ENCODE assay signal across 24 cellular contexts in genomic region chr5:99771296-99771695, GRCh38.
DNase-seq lines count a peak whose midpoint lies in the region; ATAC-seq, FAIRE-seq and TF ChIP-seq lines count a peak whose summit lies in the region.
"Had no signal": no experiment of that assay in that cellular context is flagged by ENCODE, and none has a peak within 500 bp of the region (broad histone marks: within the 10 kb centered on the region; RNA-seq: fewer than 3 reads in every experiment).

No MANE protein-coding gene starts in this region.

- intact Hi-C loops in uterus (cut with DNase I; ENCODE audit: low total_unique reads), result no loop called here

- H3K4me1 ChIP-seq in keratinocyte (ENCODE audit: control insufficient read depth, extremely low read depth, insufficient read depth, low read length) (peaks cover 9% of the 10 kb centered on the region), uterus (no peaks in the 10 kb centered on the region)

- no peak for ATAC-seq in GM21515 (IDR thresholded peaks at IDR 0.05; ENCODE audit: unreplicated experiment)
- ATAC-seq: CD8-positive, alpha-beta T cell; HCT116; Right ventricle myocardium inferior; SK-N-SH treated with all-trans-retinoic acid at 6 μM for 48 hours had no signal

- H4K20me1 ChIP-seq in keratinocyte (ENCODE audit: control insufficient read depth, extremely low read depth, insufficient read depth, low read length), result no peaks in the 10 kb centered on the region

- dilution Hi-C loops in keratinocyte (cut with MboI; ENCODE audit: extremely low pct_ligation_motif_present, low sequenced_read_pairs), result no loop called here

- FAIRE-seq in keratinocyte (lab: Jason Lieb, UNC) (no peak), D721Med (lab: Jason Lieb, UNC) (no peak)
- FAIRE-seq: GM12891, GM19239 had no signal

- H3K4me3 ChIP-seq in epithelial cell of esophagus (ENCODE audit: low read length), result no peak overlapping the region
- H3K4me3 ChIP-seq in keratinocyte (ENCODE audit: control insufficient read depth in 2 of 3, extremely low read depth in 1 of 3, insufficient read depth in 2 of 3, low read depth in 1 of 3, low read length in 3 of 3), result no peak overlapping the region
- H3K4me3 ChIP-seq in uterus, result no peak overlapping the region
- H3K4me3 ChIP-seq: SJCRH30 had no signal

- H3K9me3 ChIP-seq in keratinocyte (ENCODE audit: control insufficient read depth, low read depth, low read length), result no peaks in the 10 kb centered on the region
- no peaks in the 10 kb centered on the region for H3K9me3 ChIP-seq in uterus
- H3K9me3 ChIP-seq: SJCRH30 had no signal

- H3K4me2 ChIP-seq in keratinocyte (ENCODE audit: control insufficient read depth, extremely low read depth, insufficient read depth, low read depth, low read length), result peak overlapping the region; percentile 40

- TF ChIP-seq CTCF in epithelial cell of esophagus (IDR thresholded peaks at IDR 0.05; ENCODE audit: insufficient read depth, low read depth, low read length, missing control alignments), result no peak
- TF ChIP-seq CTCF in keratinocyte (optimal IDR thresholded peaks at IDR 0.05 in 1 of 3, IDR thresholded peaks at IDR 0.05 in 1 of 3, conservative IDR thresholded peaks at IDR 0.05 in 1 of 3; ENCODE audit: extremely low read depth in 1 of 3, insufficient read depth in 2 of 3, low read length in 3 of 3), result no peak
- TF ChIP-seq CTCF in D721Med (IDR thresholded peaks at IDR 0.05; ENCODE audit: insufficient read depth, missing control alignments), result no peak
- TF ChIP-seq CTCF in uterus (IDR thresholded peaks at IDR 0.05), result no peak

- no peaks in the 10 kb centered on the region for H3K36me3 ChIP-seq in keratinocyte (ENCODE audit: control insufficient read depth in 2 of 2, extremely low read depth in 1 of 2, insufficient read depth in 2 of 2, low read length in 2 of 2)
- no peaks in the 10 kb centered on the region for H3K36me3 ChIP-seq in uterus
- H3K36me3 ChIP-seq: SJCRH30 had no signal

- H3K9me1 ChIP-seq in keratinocyte (ENCODE audit: control insufficient read depth, extremely low read depth, insufficient read depth, low read length), result no peaks in the 10 kb centered on the region

- DNase-seq in astrocyte of the hippocampus (ENCODE audit: low read depth, low spot score) (peak; percentile 24), epithelial cell of esophagus (ENCODE audit: low read depth) (peak; percentile 36), keratinocyte (ENCODE audit: low read depth, low spot score) (peak; percentile 9), D721Med (ENCODE audit: insufficient read length, low spot score) (no peak), uterus (no peak)
- DNase-seq in stimulated activated CD4-positive, alpha-beta T cell treated with anti-CD3 and anti-CD28 coated beads, Interleukin-2, amount 100 ng/mL, for 48 hours, result no peak
- DNase-seq: CD8-positive, alpha-beta T cell; DMS79 treated with DMSO at 0.1 percent for 48 hours; GF-D8; IMR-90; KG1; MM.1S; NCI-H2029 treated with DMSO at 0.1 percent for 48 hours; NCI-H2227 treated with DMSO at 0.1 percent for 48 hours; NCI-H510A; NCI-H69; SJCRH30 had no signal

- H3K9ac ChIP-seq in keratinocyte (ENCODE audit: control insufficient read depth, extremely low read depth, insufficient read depth, low read length), result no peak overlapping the region

- H3K27me3 ChIP-seq in keratinocyte (ENCODE audit: control insufficient read depth, extremely low read depth, insufficient read depth, low read length), result no peaks in the 10 kb centered on the region
- no peaks in the 10 kb centered on the region for H3K27me3 ChIP-seq in uterus
- H3K27me3 ChIP-seq: SJCRH30 had no signal

- TF ChIP-seq POLR2A in uterus (IDR thresholded peaks at IDR 0.05), result no peak

- H3K27ac ChIP-seq in keratinocyte (ENCODE audit: control insufficient read depth, insufficient read depth, low read length) (no peak overlapping the region), uterus (no peak overlapping the region)
- H3K27ac ChIP-seq: C4-2B, SJCRH30 had no signal

- no peak overlapping the region for H2AFZ ChIP-seq in keratinocyte (ENCODE audit: control insufficient read depth, low read length)

- no peaks in the 10 kb centered on the region for H3K79me2 ChIP-seq in keratinocyte (ENCODE audit: control insufficient read depth, insufficient read depth, low read length)

Comparison
In these comparisons a context has a peak if more than half of its experiments do, and no peak if none do; other contexts are left out.
1. DNase-seq: peak in astrocyte of the hippocampus (single experiment), epithelial cell of esophagus (single experiment) and keratinocyte (single experiment); none in D721Med (single experiment), uterus (0 of 2) and stimulated activated CD4-positive, alpha-beta T cell treated with anti-CD3 and anti-CD28 coated beads, Interleukin-2, amount 100 ng/mL, for 48 hours (0 of 2).